In genomic region chr1:151944110-151944858, GRCh38 we compare ENCODE assay signal across 10 cellular contexts. TPM values are rescaled to one million over a fixed set of nuclear protein-coding genes. Genes with fewer than 3 reads are reported as not detected.
DNase-seq lines count a peak whose midpoint lies in the region; ATAC-seq and TF ChIP-seq lines count a peak whose summit lies in the region.
"Had no signal": no experiment of that assay in that cellular context is flagged by ENCODE, and none has a peak within 500 bp of the region (broad histone marks: within the 10 kb centered on the region; RNA-seq: fewer than 3 reads in every experiment).

No MANE protein-coding gene starts in this region.

- in situ Hi-C loops in ACHN (cut with HindIII; ENCODE audit: low pct_ligation_motif_present, low pct_unique_long_range_greater_than_20kb, low sequenced_read_pairs): no loop called here

- no peaks in the 10 kb centered on the region for H3K9me2 ChIP-seq in PC-9 (ENCODE audit: insufficient read depth)
- no peaks in the 10 kb centered on the region for H3K9me2 ChIP-seq in OCI-LY7 (ENCODE audit: insufficient read depth, low read length)

- H3K4me2 ChIP-seq in PC-9: peak overlapping the region; percentile 70
- H3K4me2 ChIP-seq in OCI-LY7 (ENCODE audit: low read length): no peak overlapping the region

- H3K27ac ChIP-seq in PC-9: peak overlapping the region; percentile 91
- H3K27ac ChIP-seq in sigmoid colon: peak overlapping the region; percentile 46 to 85 (median 71)
- H3K27ac ChIP-seq in OCI-LY7 (ENCODE audit: low read depth, low read length, poor library complexity, severe bottlenecking): no peak overlapping the region
- H3K27ac ChIP-seq: cardiac muscle cell had no signal

- H4K20me1 ChIP-seq in PC-9 (ENCODE audit: insufficient read depth): no peaks in the 10 kb centered on the region
- no peaks in the 10 kb centered on the region for H4K20me1 ChIP-seq in OCI-LY7 (ENCODE audit: insufficient read depth, low read length)

- no peak for TF ChIP-seq EP300 in sigmoid colon (IDR thresholded peaks at IDR 0.05)

- H3K9me3 ChIP-seq in PC-9 (ENCODE audit: insufficient read depth, low read depth) (no peaks in the 10 kb centered on the region), sigmoid colon (no peaks in the 10 kb centered on the region), OCI-LY7 (ENCODE audit: low read length) (no peaks in the 10 kb centered on the region)

- ATAC-seq in SK-N-SH treated with all-trans-retinoic acid at 6 μM for 48 hours (no peak), GM21786 (IDR thresholded peaks at IDR 0.05; ENCODE audit: unreplicated experiment) (no peak)

- H3K4me3 ChIP-seq in PC-9: no peak overlapping the region
- H3K4me3 ChIP-seq in fibroblast of the aortic adventitia (ENCODE audit: low read depth, low read length): no peak overlapping the region
- H3K4me3 ChIP-seq in sigmoid colon: no peak overlapping the region
- H3K4me3 ChIP-seq in OCI-LY7 (ENCODE audit: low read depth, low read length, poor library complexity, severe bottlenecking): no peak overlapping the region
- H3K4me3 ChIP-seq: cardiac muscle cell had no signal

- H2AFZ ChIP-seq in PC-9 (no peak overlapping the region), OCI-LY7 (ENCODE audit: low read length) (no peak overlapping the region)

- no TSS peak for BruUV-seq in PC-9 (replicated peaks; lab: Mats Ljungman, UMichigan)
- BruUV-seq in OCI-LY7 (replicated peaks; lab: Mats Ljungman, UMichigan): no TSS peak

- WGBS in sigmoid colon, 2 donors: 41 to 56% methylated on average over 7 of the region's 7 CpGs

- TF ChIP-seq CTCF in PC-9 (conservative IDR thresholded peaks at IDR 0.05) (no peak), fibroblast of the aortic adventitia (IDR thresholded peaks at IDR 0.05; ENCODE audit: insufficient read depth, low read length) (no peak), sigmoid colon (IDR thresholded peaks at IDR 0.05) (no peak), OCI-LY7 (conservative IDR thresholded peaks at IDR 0.05; ENCODE audit: low read length) (no peak)

- DNase-seq in DMS153 treated with DMSO at 0.1 percent for 48 hours (lab: John Stamatoyannopoulos, UW; ENCODE audit: unreplicated experiment) (peak; percentile 13), PC-9 (peak; percentile 17 to 68), fibroblast of the aortic adventitia (ENCODE audit: low read depth) (peak; percentile 50), sigmoid colon (no peak), OCI-LY7 (ENCODE audit: low spot score) (no peak), ACHN (no peak)
- DNase-seq: activated CD4-positive, CD25-positive, alpha-beta regulatory T cell had no signal

- H3K79me2 ChIP-seq in PC-9 (ENCODE audit: low read depth) (no peaks in the 10 kb centered on the region), OCI-LY7 (ENCODE audit: insufficient read depth, low read depth, low read length) (no peaks in the 10 kb centered on the region)

- H3K4me1 ChIP-seq in PC-9 (replicated peaks; ENCODE audit: insufficient read depth): peaks cover 80% of the 10 kb centered on the region
- H3K4me1 ChIP-seq in sigmoid colon: peaks cover 0 to 54% (median 40%) of the 10 kb centered on the region in 4 donors
- H3K4me1 ChIP-seq in OCI-LY7 (ENCODE audit: insufficient read depth, low read length, poor library complexity, severe bottlenecking): no peaks in the 10 kb centered on the region

- CTCF ChIA-PET in PC-9 (lab: Charles Lee) (no interaction called here), OCI-LY7 (lab: Charles Lee; ENCODE audit: unreplicated experiment) (no interaction called here)

- no peaks in the 10 kb centered on the region for H3K27me3 ChIP-seq in PC-9 (ENCODE audit: insufficient read depth, low read depth)
- no peaks in the 10 kb centered on the region for H3K27me3 ChIP-seq in sigmoid colon
- H3K27me3 ChIP-seq: cardiac muscle cell had no signal

- intact Hi-C loops in PC-9 (cut with micrococcal nuclease; ENCODE audit: unreplicated experiment): loop anchor here (2.0 kb wide), 2 partner anchors 35 to 57 kb away; partner anchors contain the start of gene THEM4
- intact Hi-C loops in sigmoid colon (cut with DNase I): no loop called here
- intact Hi-C loops in OCI-LY7 (cut with micrococcal nuclease; ENCODE audit: unreplicated experiment): no loop called here

- no peaks in the 10 kb centered on the region for H3K36me3 ChIP-seq in PC-9 (ENCODE audit: low read depth)
- H3K36me3 ChIP-seq in sigmoid colon: no peaks in the 10 kb centered on the region
- no peaks in the 10 kb centered on the region for H3K36me3 ChIP-seq in OCI-LY7 (ENCODE audit: insufficient read depth, low read length)
- H3K36me3 ChIP-seq: cardiac muscle cell had no signal

- peaks cover 63% of the 10 kb centered on the region for H3F3A ChIP-seq in PC-9 (ENCODE audit: insufficient read depth, low read depth)

- no peak for TF ChIP-seq POLR2A in sigmoid colon (IDR thresholded peaks at IDR 0.05)

- POLR2A ChIA-PET in PC-9 (lab: Charles Lee; ENCODE audit: unreplicated experiment) (interaction anchor here (0.8 to 1.0 kb wide), 2 partner anchors 33 to 49 kb away, joined by 5 read pairs; no protein-coding TSS in a partner anchor), OCI-LY7 (lab: Charles Lee) (no interaction called here)

TF ChIP-seq in SK-N-SH treated with all-trans-retinoic acid at 6 μM for 48 hours, 23 proteins besides CTCF, POLR2A, EP300 and RAD21 (continues in another document):
- TF ChIP-seq ZNF8 (CRISPR knock-in tag; IDR thresholded peaks at IDR 0.05) (no peak), SNAI2 (CRISPR knock-in tag; IDR thresholded peaks at IDR 0.05) (no peak), TCF4 (CRISPR knock-in tag; IDR thresholded peaks at IDR 0.05; ENCODE audit: borderline replicate concordance) (no peak), ESRRG (CRISPR knock-in tag; IDR thresholded peaks at IDR 0.05) (no peak), ARNTL (CRISPR knock-in tag; IDR thresholded peaks at IDR 0.05; ENCODE audit: borderline replicate concordance, low read depth) (no peak), RARB (CRISPR knock-in tag; IDR thresholded peaks at IDR 0.05) (no peak), OSR1 (CRISPR knock-in tag; IDR thresholded peaks at IDR 0.05) (no peak), PPARA (CRISPR knock-in tag; IDR thresholded peaks at IDR 0.05; ENCODE audit: borderline replicate concordance) (no peak), BACH2 (CRISPR knock-in tag; IDR thresholded peaks at IDR 0.05; ENCODE audit: borderline replicate concordance) (no peak), PATZ1 (CRISPR knock-in tag; IDR thresholded peaks at IDR 0.05; ENCODE audit: borderline replicate concordance) (no peak), GLIS3 (CRISPR knock-in tag; IDR thresholded peaks at IDR 0.05) (no peak), ZFP30 (CRISPR knock-in tag; IDR thresholded peaks at IDR 0.05) (no peak)
- TF ChIP-seq, protein P1, sequence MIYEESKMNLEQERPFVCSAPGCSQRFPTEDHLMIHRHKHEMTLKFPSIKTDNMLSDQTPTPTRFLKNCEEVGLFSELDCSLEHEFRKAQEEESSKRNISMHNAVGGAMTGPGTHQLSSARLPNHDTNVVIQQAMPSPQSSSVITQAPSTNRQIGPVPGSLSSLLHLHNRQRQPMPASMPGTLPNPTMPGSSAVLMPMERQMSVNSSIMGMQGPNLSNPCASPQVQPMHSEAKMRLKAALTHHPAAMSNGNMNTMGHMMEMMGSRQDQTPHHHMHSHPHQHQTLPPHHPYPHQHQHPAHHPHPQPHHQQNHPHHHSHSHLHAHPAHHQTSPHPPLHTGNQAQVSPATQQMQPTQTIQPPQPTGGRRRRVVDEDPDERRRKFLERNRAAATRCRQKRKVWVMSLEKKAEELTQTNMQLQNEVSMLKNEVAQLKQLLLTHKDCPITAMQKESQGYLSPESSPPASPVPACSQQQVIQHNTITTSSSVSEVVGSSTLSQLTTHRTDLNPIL (CRISPR knock-in tag; IDR thresholded peaks at IDR 0.05; ENCODE audit: low read depth): no peak

RNA-seq across cellular contexts. Expression of gene THEM4, which starts 35.0 kb away (rescaled TPM):
- total RNA-seq in PC-9 (2021) (24.1 and 41.4 TPM in 2 replicates), fibroblast of the aortic adventitia (ENCODE audit: low replicate concordance) (6.3 and 18.3 TPM in 2 replicates), sigmoid colon (10 to 100 TPM; 16.1 to 21.9 (median 17.3) TPM), OCI-LY7 (2022) (21.5 and 23.3 TPM in 2 replicates)
- polyA plus RNA-seq in sigmoid colon: 10 to 100 TPM in 1 of 3 donors, 1 to 10 TPM in 2; 4.9 to 13.5 (median 5.4) TPM
- total RNA-seq in OCI-LY7 (2014; rRNA removed; shearing (Covaris generic)): 7.2 TPM in 2 replicates

RNA-seq across cellular contexts. Expression of gene S100A10, which starts 49.4 kb away (rescaled TPM):
- total RNA-seq in PC-9 (2021): 966 and 1,436 TPM in 2 replicates
- 271 and 340 TPM in 2 replicates for total RNA-seq in fibroblast of the aortic adventitia (ENCODE audit: low replicate concordance)
- total RNA-seq in sigmoid colon: 10 to 100 TPM; 20.2 to 57.9 (median 43.0) TPM
- 1,000 to 10,000 TPM; 1,087 to 1,816 (median 1,723) TPM for polyA plus RNA-seq in sigmoid colon
- total RNA-seq in OCI-LY7 (2014; rRNA removed; shearing (Covaris generic)): not detected in 2 replicates
- total RNA-seq in OCI-LY7 (2022): 2.6 and 4.1 TPM in 2 replicates

Comparison
In these comparisons a context has a peak if more than half of its experiments do, and no peak if none do; other contexts are left out.
1. DNase-seq: peak in DMS153 treated with DMSO at 0.1 percent for 48 hours (single experiment), PC-9 (2 of 2) and fibroblast of the aortic adventitia (single experiment); none in sigmoid colon (single experiment), OCI-LY7 (single experiment) and ACHN (single experiment).
2. RNA of gene S100A10, which starts 49.4 kb away (total RNA-seq): 966 to 1,436 TPM in PC-9, 271 to 340 TPM in fibroblast of the aortic adventitia and 20.2 to 57.9 TPM in sigmoid colon; 2.6 to 4.1 TPM in OCI-LY7; every median in the first group is over 4 times any median in the second.